In genomic region chr6:44493593-44493992, GRCh38 we compare ENCODE assay signal across 15 cellular contexts.
DNase-seq lines count a peak whose midpoint lies in the region; ATAC-seq and TF ChIP-seq lines count a peak whose summit lies in the region.
"Had no signal": no experiment of that assay in that cellular context is flagged by ENCODE, and none has a peak within 500 bp of the region (broad histone marks: within the 10 kb centered on the region; RNA-seq: fewer than 3 reads in every experiment).

No MANE protein-coding gene starts in this region.

- peaks cover 3% of the 10 kb centered on the region for H3K27me3 ChIP-seq in skeletal muscle satellite cell (ENCODE audit: control insufficient read depth, insufficient read depth, low read length)
- H3K27me3 ChIP-seq: BLaER1 had no signal

- CTCF ChIA-PET in HEK293T (lab: Yijun Ruan, JAX): interaction anchor here (1.1 to 1.4 kb wide), 2 partner anchors 16 to 24 kb away, joined by 3 to 4 read pairs; no protein-coding TSS in a partner anchor
- CTCF ChIA-PET in RWPE1 (lab: Yijun Ruan, JAX): interaction anchor here (0.9 kb wide), 1 partner anchor 23 kb away, joined by 4 read pairs; no protein-coding TSS in a partner anchor

- no peaks in the 10 kb centered on the region for H3K36me3 Mint-ChIP-seq in activated T-helper 1 cell treated with anti-CD3 and anti-CD28 coated beads, Interleukin-12 subunit alpha, Interleukin-12 subunit beta, Interleukin-2, Interleukin-4 antibody, amounts not matched to agents 30 ng/mL and 10 ng/mL and 1 ng/mL, durations not matched to agents 14 hours and 24 hours and 36 hours (ENCODE audit: low read depth)
- H3K36me3 Mint-ChIP-seq: CD8-positive, alpha-beta memory T cell had no signal

- H3K27ac ChIP-seq in RWPE1 (peak overlapping the region; percentile 55), epithelial cell of prostate (peak overlapping the region; percentile 75)
- H3K27ac ChIP-seq: BLaER1 had no signal

- peaks cover 42% of the 10 kb centered on the region for H3K4me1 ChIP-seq in skeletal muscle satellite cell (ENCODE audit: control insufficient read depth, insufficient read depth, low read length)
- H3K4me1 ChIP-seq: BLaER1 had no signal

- H3K36me3 ChIP-seq in skeletal muscle satellite cell (ENCODE audit: insufficient read depth, low read length): no peaks in the 10 kb centered on the region
- H3K36me3 ChIP-seq: BLaER1 had no signal

- peak overlapping the region; percentile 32 for H3K4me2 ChIP-seq in skeletal muscle satellite cell (ENCODE audit: low read length)
- H3K4me2 ChIP-seq: BLaER1 had no signal

- H3K4me3 ChIP-seq in skeletal muscle satellite cell (ENCODE audit: low read length): no peak overlapping the region
- H3K4me3 ChIP-seq: BLaER1 had no signal

- no peaks in the 10 kb centered on the region for H3K4me1 Mint-ChIP-seq in activated T-helper 1 cell treated with anti-CD3 and anti-CD28 coated beads, Interleukin-12 subunit alpha, Interleukin-12 subunit beta, Interleukin-2, Interleukin-4 antibody, amounts not matched to agents 30 ng/mL and 10 ng/mL and 1 ng/mL, durations not matched to agents 14 hours and 24 hours and 36 hours (ENCODE audit: low read depth)
- H3K4me1 Mint-ChIP-seq: CD8-positive, alpha-beta memory T cell; IgD-negative memory B cell had no signal

- intact Hi-C loops in activated T-helper 1 cell treated with anti-CD3 and anti-CD28 coated beads, Interleukin-12 subunit alpha, Interleukin-12 subunit beta, Interleukin-2, Interleukin-4 antibody, amounts not matched to agents 30 ng/mL and 10 ng/mL and 1 ng/mL, durations not matched to agents 14 hours and 24 hours and 36 hours (cut with micrococcal nuclease): no loop called here

- no peak for ATAC-seq in HG03342 (IDR thresholded peaks at IDR 0.05; ENCODE audit: unreplicated experiment)

- no peak overlapping the region for H3K27ac Mint-ChIP-seq in activated T-helper 1 cell treated with anti-CD3 and anti-CD28 coated beads, Interleukin-12 subunit alpha, Interleukin-12 subunit beta, Interleukin-2, Interleukin-4 antibody, amounts not matched to agents 30 ng/mL and 10 ng/mL and 1 ng/mL, durations not matched to agents 14 hours and 24 hours and 36 hours
- H3K27ac Mint-ChIP-seq: CD8-positive, alpha-beta memory T cell; IgD-negative memory B cell had no signal

- peaks cover 2% of the 10 kb centered on the region for H3K27me3 Mint-ChIP-seq in activated T-helper 1 cell treated with anti-CD3 and anti-CD28 coated beads, Interleukin-12 subunit alpha, Interleukin-12 subunit beta, Interleukin-2, Interleukin-4 antibody, amounts not matched to agents 30 ng/mL and 10 ng/mL and 1 ng/mL, durations not matched to agents 14 hours and 24 hours and 36 hours (ENCODE audit: insufficient read depth)

- H3K9me3 Mint-ChIP-seq in activated T-helper 1 cell treated with anti-CD3 and anti-CD28 coated beads, Interleukin-12 subunit alpha, Interleukin-12 subunit beta, Interleukin-2, Interleukin-4 antibody, amounts not matched to agents 30 ng/mL and 10 ng/mL and 1 ng/mL, durations not matched to agents 14 hours and 24 hours and 36 hours: no peaks in the 10 kb centered on the region
- H3K9me3 Mint-ChIP-seq: CD8-positive, alpha-beta memory T cell had no signal

- DNase-seq in HEK293T (ENCODE audit: extremely low spot score): no peak
- DNase-seq in RWPE1 (ENCODE audit: low spot score): no peak
- no peak for DNase-seq in epithelial cell of prostate (ENCODE audit: low read depth, low spot score)
- DNase-seq in activated T-helper 1 cell treated with anti-CD3 and anti-CD28 coated beads, Interleukin-12 subunit alpha, Interleukin-12 subunit beta, Interleukin-2, Interleukin-4 antibody, amounts not matched to agents 30 ng/mL and 10 ng/mL and 1 ng/mL, durations not matched to agents 14 hours and 24 hours and 36 hours (ENCODE audit: low spot score): no peak
- no peak for DNase-seq in KG1 (lab: John Stamatoyannopoulos, UW)
- DNase-seq: CD8-positive, alpha-beta memory T cell; GF-D8; NCI-H1092; NCI-H1694; NCI-H69; Right ventricle myocardium superior had no signal

- H3K9ac ChIP-seq in skeletal muscle satellite cell (ENCODE audit: low read depth, low read length): peak overlapping the region; percentile 71
- H3K9ac ChIP-seq: BLaER1 had no signal

- no peaks in the 10 kb centered on the region for H3K9me3 ChIP-seq in skeletal muscle satellite cell (replicated peaks; ENCODE audit: low read length)
- H3K9me3 ChIP-seq: BLaER1 had no signal

- no peak for TF ChIP-seq CTCF in RWPE1 (conservative IDR thresholded peaks at IDR 0.05; ENCODE audit: low read depth)

- no peak overlapping the region for H3K4me3 Mint-ChIP-seq in activated T-helper 1 cell treated with anti-CD3 and anti-CD28 coated beads, Interleukin-12 subunit alpha, Interleukin-12 subunit beta, Interleukin-2, Interleukin-4 antibody, amounts not matched to agents 30 ng/mL and 10 ng/mL and 1 ng/mL, durations not matched to agents 14 hours and 24 hours and 36 hours
- H3K4me3 Mint-ChIP-seq: CD8-positive, alpha-beta memory T cell; IgD-negative memory B cell had no signal

- POLR2A ChIA-PET in HEK293T (lab: Yijun Ruan, JAX) (no interaction called here), RWPE1 (lab: Yijun Ruan, JAX; ENCODE audit: low non-redundant PET) (no interaction called here)

TF ChIP-seq in HEK293T, 16 proteins besides CTCF, POLR2A, EP300 and RAD21:
- TF ChIP-seq ELF4 (IDR thresholded peaks at IDR 0.05) (peak; percentile 73; the same call in 1 of the 2 replicates), NFRKB (IDR thresholded peaks at IDR 0.05) (no peak), LEF1 (IDR thresholded peaks at IDR 0.05; ENCODE audit: borderline replicate concordance) (no peak), L3MBTL2 (conservative IDR thresholded peaks at IDR 0.05) (no peak), SP1 (IDR thresholded peaks at IDR 0.05) (no peak), FOXA1 (IDR thresholded peaks at IDR 0.05) (no peak)
TF ChIP-seq in HEK293T: peak in this region for 1.
